ENCODE assay signal across 1 cellular context in genomic region chr10:4683838-4684237, GRCh38.
TF ChIP-seq lines count a peak whose summit lies in the region.

No MANE protein-coding gene starts in this region.

TF ChIP-seq in GM23338, 12 proteins besides CTCF, POLR2A, EP300 and RAD21:
- TF ChIP-seq REST (IDR thresholded peaks at IDR 0.05; ENCODE audit: unreplicated experiment) = no peak
- TF ChIP-seq CREB1 (CRISPR knock-in tag; IDR thresholded peaks at IDR 0.05; ENCODE audit: low read depth) = no peak
- no peak for TF ChIP-seq JUNB (IDR thresholded peaks at IDR 0.05; ENCODE audit: unreplicated experiment)
- TF ChIP-seq POLR2AphosphoS5 (IDR thresholded peaks at IDR 0.05; ENCODE audit: low read depth) = no peak
- no peak for TF ChIP-seq STAT1 (IDR thresholded peaks at IDR 0.05; ENCODE audit: unreplicated experiment)
- no peak for TF ChIP-seq ZNF462 (CRISPR knock-in tag; IDR thresholded peaks at IDR 0.05)
- no peak for TF ChIP-seq ETS1 (IDR thresholded peaks at IDR 0.05)
- TF ChIP-seq ZNF331 (CRISPR knock-in tag; IDR thresholded peaks at IDR 0.05; ENCODE audit: low read depth) = no peak
- TF ChIP-seq NANOG (IDR thresholded peaks at IDR 0.05; ENCODE audit: borderline replicate concordance) = no peak
- TF ChIP-seq EZH2phosphoT487 (IDR thresholded peaks at IDR 0.05; ENCODE audit: unreplicated experiment) = no peak
